ENCODE assay signal across 23 cellular contexts in the genomic region with DNA sequence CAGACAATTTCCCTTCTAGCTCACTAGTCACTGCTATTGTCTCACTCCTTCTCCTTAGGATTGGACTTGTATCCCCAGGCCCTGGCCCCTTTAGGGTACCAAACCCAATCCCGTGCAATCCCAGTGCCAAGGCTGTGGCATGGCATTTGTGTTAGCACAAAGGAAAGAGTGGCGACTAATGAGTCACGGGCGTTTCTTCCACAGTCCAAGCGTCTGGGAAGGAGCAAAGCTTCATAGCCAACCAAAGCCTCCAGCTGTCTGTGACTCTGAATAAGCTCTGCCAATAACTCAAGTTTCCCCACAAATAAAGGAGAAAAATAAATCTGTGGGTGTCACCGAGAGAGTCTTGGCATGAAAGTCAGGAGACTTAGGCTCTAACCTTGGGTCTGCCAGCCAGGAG. TPM values are rescaled to one million over a fixed set of nuclear protein-coding genes. Genes with fewer than 3 reads are reported as not detected.
DNase-seq lines count a peak whose midpoint lies in the region; ATAC-seq and TF ChIP-seq lines count a peak whose summit lies in the region.
"Had no signal": no experiment of that assay in that cellular context is flagged by ENCODE, and none has a peak within 500 bp of the region (broad histone marks: within the 10 kb centered on the region; RNA-seq: fewer than 3 reads in every experiment).

No MANE protein-coding gene starts in this region.

- H4K20me1 ChIP-seq in IMR-90 (ENCODE audit: insufficient read depth, low read length) = no peaks in the 10 kb centered on the region

- peaks cover 2% of the 10 kb centered on the region; the same call in 1 of the 2 replicates for H3K9me1 ChIP-seq in IMR-90 (ENCODE audit: insufficient read depth, low read length)

- CTCF ChIA-PET in IMR-90 (lab: Yijun Ruan, JAX) = no interaction called here

- H2BK5ac ChIP-seq in IMR-90 (ENCODE audit: low read depth, low read length, poor library complexity, severe bottlenecking) = no peak overlapping the region

- no peak overlapping the region for H2BK15ac ChIP-seq in IMR-90 (ENCODE audit: low read depth, low read length)

- no peak overlapping the region for H2BK20ac ChIP-seq in IMR-90 (ENCODE audit: low read depth, low read length)

- H3K56ac ChIP-seq in IMR-90 (ENCODE audit: extremely low read depth, insufficient read depth, low read length) = no peak overlapping the region

- no peak overlapping the region for H3K4me2 ChIP-seq in IMR-90 (ENCODE audit: low read depth, low read length)

- no peak overlapping the region for H3K4ac ChIP-seq in IMR-90 (ENCODE audit: low read depth, low read length)

- no peak overlapping the region for H3K18ac ChIP-seq in IMR-90 (ENCODE audit: low read depth, low read length)

- H3K27me3 ChIP-seq in IMR-90 (ENCODE audit: control insufficient read depth, insufficient read depth, low read length) (no peaks in the 10 kb centered on the region), aorta (ENCODE audit: control insufficient read depth in 1 of 2, insufficient read depth in 2 of 2, low read length in 1 of 2) (no peaks in the 10 kb centered on the region)
- H3K27me3 ChIP-seq: ovary, Peyer's patch, suprapubic skin, upper lobe of right lung had no signal

- no peak overlapping the region for H3K23ac ChIP-seq in IMR-90 (ENCODE audit: low read depth, low read length)

- POLR2A ChIA-PET in IMR-90 (lab: Charles Lee; ENCODE audit: unreplicated experiment) = interaction anchor here (0.5 kb wide), 1 partner anchor 283 kb away, joined by 4 read pairs; no protein-coding TSS in a partner anchor

- no peak for TF ChIP-seq RAD21 in IMR-90 (IDR thresholded peaks at IDR 0.05; ENCODE audit: low read length)

- peaks cover 4% of the 10 kb centered on the region; the same call in 1 of the 2 replicates for H3K9me3 ChIP-seq in IMR-90 (ENCODE audit: control insufficient read depth, insufficient read depth, low read length)
- H3K9me3 ChIP-seq in aorta (ENCODE audit: control insufficient read depth, low read length) = peaks cover 1% of the 10 kb centered on the region
- H3K9me3 ChIP-seq: lower lobe of right lung, Peyer's patch, suprapubic skin, upper lobe of right lung had no signal

- H2AFZ ChIP-seq in IMR-90 (replicated peaks; ENCODE audit: low read length, poor library complexity) = no peak overlapping the region

- no peak overlapping the region for H4K91ac ChIP-seq in IMR-90 (ENCODE audit: insufficient read depth, low read depth, low read length)

- H3K4me1 ChIP-seq in IMR-90 (ENCODE audit: control insufficient read depth, insufficient read depth, low read length) = peaks cover 2% of the 10 kb centered on the region
- H3K4me1 ChIP-seq in aorta (ENCODE audit: control insufficient read depth in 1 of 2, insufficient read depth in 2 of 2, low read length in 2 of 2) = peaks cover 1 to 3% of the 10 kb centered on the region in 2 donors
- H3K4me1 ChIP-seq: lower lobe of right lung, Peyer's patch, upper lobe of right lung had no signal

- DNase-seq in IMR-90 = peak; percentile 9
- peak; percentile 33 for DNase-seq in astrocyte of the spinal cord (ENCODE audit: low read depth, low spot score)
- DNase-seq in iris pigment epithelial cell (ENCODE audit: low read depth) = peak; percentile 15
- peak in 1 of 2 donors; percentile 49 for DNase-seq in aorta
- no peak for DNase-seq in GM10266 (ENCODE audit: extremely low spot score)
- DNase-seq in stimulated activated CD4-positive, alpha-beta T cell treated with anti-CD3 and anti-CD28 coated beads, Interleukin-4, amount 100 ng/mL, for 1 hour = no peak
- DNase-seq in middle frontal gyrus (ENCODE audit: extremely low spot score, low spot score) = no peak
- DNase-seq: activated CD8-positive, alpha-beta T cell treated with anti-CD3 and anti-CD28 coated beads, Interleukin-2, amount 10 ng/mL, durations not matched to agents 7 days and 5 days; activated naive CD4-positive, alpha-beta T cell treated with anti-CD3 and anti-CD28 coated beads for 36 hours; CD4-positive, CD25-positive, alpha-beta regulatory T cell; H9; KBM-7; lower lobe of right lung; NCI-H1417 treated with DMSO at 0.1 percent for 48 hours; NCI-H2081; NCI-H345; ovary; Peyer's patch; SIG-M5; stimulated activated naive B cell treated with anti-CD40 and anti-IgM and Interleukin-4, amounts not matched to agents 10 μg/mL and 1 μg/mL and 100 μg/mL, for 72 hours; upper lobe of right lung had no signal

- H3K27ac ChIP-seq in IMR-90 (ENCODE audit: insufficient read depth, low read length) (no peak overlapping the region), aorta (ENCODE audit: low read depth in 1 of 2, low read length in 2 of 2) (no peak overlapping the region)
- H3K27ac ChIP-seq: lower lobe of right lung, ovary, Peyer's patch, skin epidermis, suprapubic skin, upper lobe of right lung had no signal

- no peaks in the 10 kb centered on the region for H3K36me3 ChIP-seq in IMR-90 (ENCODE audit: control insufficient read depth, insufficient read depth, low read length)
- H3K36me3 ChIP-seq in aorta (ENCODE audit: control insufficient read depth in 1 of 2, insufficient read depth in 2 of 2, low read length in 1 of 2) = no peaks in the 10 kb centered on the region
- H3K36me3 ChIP-seq: lower lobe of right lung, ovary, Peyer's patch, suprapubic skin, upper lobe of right lung had no signal

- TF ChIP-seq POLR2A in IMR-90 (IDR thresholded peaks at IDR 0.05; ENCODE audit: low read depth, low read length) = no peak

- H3K4me3 ChIP-seq in IMR-90 (ENCODE audit: insufficient read depth, low read depth, low read length) (no peak overlapping the region), astrocyte of the spinal cord (ENCODE audit: low read depth, low read length) (no peak overlapping the region), aorta (ENCODE audit: low read length in 2 of 2) (no peak overlapping the region)
- H3K4me3 ChIP-seq: lower lobe of right lung, ovary, Peyer's patch, skin epidermis, suprapubic skin, upper lobe of right lung had no signal

- BruUV-seq in IMR-90 (replicated peaks; lab: Mats Ljungman, UMichigan) = no TSS peak

- H3K14ac ChIP-seq in IMR-90 (replicated peaks; ENCODE audit: low read depth, low read length) = no peak overlapping the region

- dilution Hi-C loops in IMR-90 (cut with HindIII; ENCODE audit: low sequenced_read_pairs, unreplicated experiment) = no loop called here

- H4K8ac ChIP-seq in IMR-90 (ENCODE audit: low read depth in 2 of 2, low read length in 2 of 2) = no peak overlapping the region

- peak overlapping the region; percentile 50 for H2AK9ac ChIP-seq in IMR-90 (replicated peaks; ENCODE audit: low read depth, low read length, poor library complexity)

- TF ChIP-seq CTCF in IMR-90 (conservative IDR thresholded peaks at IDR 0.05; ENCODE audit: low read depth, low read length) = no peak
- TF ChIP-seq CTCF in astrocyte of the spinal cord (IDR thresholded peaks at IDR 0.05; ENCODE audit: low read depth, low read length) = no peak
- no peak for TF ChIP-seq CTCF in GM10266 (IDR thresholded peaks at IDR 0.05; ENCODE audit: control insufficient read depth, insufficient read depth, low read depth, missing control alignments)

- WGBS in IMR-90 (ENCODE audit: extremely low coverage in 2 of 2, insufficient read length in 1 of 2), 2 experiments = 50% methylated on average over 1 of the region's 6 CpGs; no CpG with 5 or more reads in 1 of the 2 experiments
- 8 to 9% methylated on average over 6 of the region's 6 CpGs for WGBS in aorta, 2 donors

- no peak overlapping the region for H2AK5ac ChIP-seq in IMR-90 (ENCODE audit: low read depth, low read length)

- intact Hi-C loops in IMR-90 (cut with micrococcal nuclease) = no loop called here
- intact Hi-C loops in aorta (cut with DNase I) = loop anchor here in 1 of 2 donors (10.0 kb wide), 1 partner anchor 70 kb away; no protein-coding TSS in a partner anchor

- H2BK120ac ChIP-seq in IMR-90 (ENCODE audit: low read depth, low read length) = no peak overlapping the region

- in situ Hi-C loops in IMR-90 (cut with MboI; ENCODE audit: low sequenced_read_pairs) = no loop called here
- in situ Hi-C loops in astrocyte of the spinal cord (cut with HindIII; ENCODE audit: low sequenced_read_pairs) = no loop called here

- H3K9ac ChIP-seq in IMR-90 (ENCODE audit: low read depth, low read length) = no peak overlapping the region

- H4K5ac ChIP-seq in IMR-90 (ENCODE audit: low read depth, low read length) = no peak overlapping the region

- no peaks in the 10 kb centered on the region for H3K79me1 ChIP-seq in IMR-90 (ENCODE audit: low read depth in 1 of 2, low read length in 2 of 2)

- ATAC-seq in IMR-90 (ENCODE audit: low read depth) = no peak
- peak; percentile 36 for ATAC-seq in aorta (ENCODE audit: low FRiP score)
- ATAC-seq: activated CD8-positive, alpha-beta T cell treated with anti-CD3 and anti-CD28 coated beads, Interleukin-2, amount 10 ng/mL, durations not matched to agents 7 days and 5 days; lower lobe of right lung; stimulated activated naive B cell treated with anti-CD40 and anti-IgM and Interleukin-4, amounts not matched to agents 10 μg/mL and 1 μg/mL and 100 μg/mL, for 72 hours; upper lobe of right lung had no signal

TF ChIP-seq in IMR-90, 13 proteins besides CTCF, POLR2A, EP300 and RAD21:
- TF ChIP-seq RCOR1 (IDR thresholded peaks at IDR 0.05; ENCODE audit: insufficient replicate concordance, low read length) (no peak), BHLHE40 (IDR thresholded peaks at IDR 0.05; ENCODE audit: low read depth, low read length) (no peak), MAFK (IDR thresholded peaks at IDR 0.05; ENCODE audit: low read depth, low read length) (no peak), NFE2L2 (IDR thresholded peaks at IDR 0.05; ENCODE audit: low read depth, low read length) (no peak)

RNA-seq across cellular contexts. Expression of gene COX10, which starts 54.7 kb away (rescaled TPM):
- total RNA-seq in IMR-90 (2012; rRNA removed) (10.3 and 16.1 TPM in 2 replicates), aorta (1 to 10 TPM; 8.6 to 9.9 TPM)
- polyA plus RNA-seq in IMR-90 (2012; rRNA removed) (12.2 and 15.4 TPM in 2 replicates), aorta (1 to 10 TPM; 2.5 to 4.6 TPM)
- polyA plus RNA-seq in IMR-90 (2012; cell fraction: cytosol; rRNA removed) = 5.2 and 8.6 TPM in 2 replicates
- polyA plus RNA-seq in IMR-90 (2012; cell fraction: nucleus; rRNA removed; ENCODE audit: low replicate concordance) = 8.2 and 8.5 TPM in 2 replicates

Comparison
In these comparisons a context has a peak if more than half of its experiments do, and no peak if none do; other contexts are left out.
1. DNase-seq: peak in IMR-90 (single experiment), astrocyte of the spinal cord (single experiment) and iris pigment epithelial cell (single experiment); none in GM10266 (single experiment), stimulated activated CD4-positive, alpha-beta T cell treated with anti-CD3 and anti-CD28 coated beads, Interleukin-4, amount 100 ng/mL, for 1 hour (single experiment) and middle frontal gyrus (single experiment).